Comparison of ENCODE assay signal across 1 cellular context in the genomic region with DNA sequence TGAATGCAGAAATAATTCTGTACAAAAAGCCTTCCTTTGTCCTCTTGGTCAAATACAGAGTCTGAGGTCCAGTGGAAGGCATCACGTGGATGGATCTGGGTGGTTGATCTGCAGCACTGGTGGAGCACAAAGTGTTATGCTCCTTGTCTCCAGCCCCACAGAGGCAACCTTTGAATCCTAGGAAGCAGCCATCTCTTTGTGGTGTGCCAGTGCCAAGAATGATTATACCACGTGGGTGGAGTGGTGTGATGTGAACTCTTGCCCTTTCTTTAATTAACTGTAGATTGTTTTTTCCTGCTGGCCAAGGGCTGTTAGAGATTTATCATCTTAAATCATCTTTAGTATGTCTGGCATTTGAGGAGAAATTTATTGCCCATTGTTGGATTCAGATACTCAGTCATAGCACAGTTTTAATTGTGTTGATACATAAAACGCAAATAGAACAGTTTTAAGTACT.
TF ChIP-seq lines count a peak whose summit lies in the region.

No MANE protein-coding gene starts in this region.

TF ChIP-seq in K562, 482 proteins besides CTCF, POLR2A, EP300 and RAD21:
- TF ChIP-seq MYNN (IDR thresholded peaks at IDR 0.05) (no peak), MYNN (CRISPR knock-in tag; IDR thresholded peaks at IDR 0.05) (no peak), HDAC3 (IDR thresholded peaks at IDR 0.05; ENCODE audit: borderline replicate concordance, partially characterized antibody) (no peak), KLF13 (tag; IDR thresholded peaks at IDR 0.05; ENCODE audit: borderline replicate concordance, low read depth) (no peak), ZNF232 (CRISPR knock-in tag; IDR thresholded peaks at IDR 0.05) (no peak), SRSF3 (IDR thresholded peaks at IDR 0.05; ENCODE audit: insufficient read depth, low read length) (no peak), ZNF263 (CRISPR knock-in tag; IDR thresholded peaks at IDR 0.05; ENCODE audit: borderline replicate concordance) (no peak), TAF1 (IDR thresholded peaks at IDR 0.05; ENCODE audit: control insufficient read depth, extremely low read depth, insufficient read depth, low read length, severe bottlenecking) (no peak), SREBF1 (IDR thresholded peaks at IDR 0.05; ENCODE audit: borderline replicate concordance, low read depth, low read length) (no peak), SAP30 (IDR thresholded peaks at IDR 0.05; ENCODE audit: borderline replicate concordance, insufficient read depth, low read depth, low read length, poor library complexity, severe bottlenecking) (no peak), BACH1 (tag; IDR thresholded peaks at IDR 0.05) (no peak), DACH1 (IDR thresholded peaks at IDR 0.05; ENCODE audit: partially characterized antibody) (no peak), LCOR (CRISPR knock-in tag; IDR thresholded peaks at IDR 0.05) (no peak)
- TF ChIP-seq, protein P1, sequence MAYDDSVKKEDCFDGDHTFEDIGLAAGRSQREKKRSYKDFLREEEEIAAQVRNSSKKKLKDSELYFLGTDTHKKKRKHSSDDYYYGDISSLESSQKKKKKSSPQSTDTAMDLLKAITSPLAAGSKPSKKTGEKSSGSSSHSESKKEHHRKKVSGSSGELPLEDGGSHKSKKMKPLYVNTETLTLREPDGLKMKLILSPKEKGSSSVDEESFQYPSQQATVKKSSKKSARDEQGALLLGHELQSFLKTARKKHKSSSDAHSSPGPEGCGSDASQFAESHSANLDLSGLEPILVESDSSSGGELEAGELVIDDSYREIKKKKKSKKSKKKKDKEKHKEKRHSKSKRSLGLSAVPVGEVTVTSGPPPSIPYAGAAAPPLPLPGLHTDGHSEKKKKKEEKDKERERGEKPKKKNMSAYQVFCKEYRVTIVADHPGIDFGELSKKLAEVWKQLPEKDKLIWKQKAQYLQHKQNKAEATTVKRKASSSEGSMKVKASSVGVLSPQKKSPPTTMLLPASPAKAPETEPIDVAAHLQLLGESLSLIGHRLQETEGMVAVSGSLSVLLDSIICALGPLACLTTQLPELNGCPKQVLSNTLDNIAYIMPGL (CRISPR knock-in tag; IDR thresholded peaks at IDR 0.05) = no peak
- TF ChIP-seq, protein P2, sequence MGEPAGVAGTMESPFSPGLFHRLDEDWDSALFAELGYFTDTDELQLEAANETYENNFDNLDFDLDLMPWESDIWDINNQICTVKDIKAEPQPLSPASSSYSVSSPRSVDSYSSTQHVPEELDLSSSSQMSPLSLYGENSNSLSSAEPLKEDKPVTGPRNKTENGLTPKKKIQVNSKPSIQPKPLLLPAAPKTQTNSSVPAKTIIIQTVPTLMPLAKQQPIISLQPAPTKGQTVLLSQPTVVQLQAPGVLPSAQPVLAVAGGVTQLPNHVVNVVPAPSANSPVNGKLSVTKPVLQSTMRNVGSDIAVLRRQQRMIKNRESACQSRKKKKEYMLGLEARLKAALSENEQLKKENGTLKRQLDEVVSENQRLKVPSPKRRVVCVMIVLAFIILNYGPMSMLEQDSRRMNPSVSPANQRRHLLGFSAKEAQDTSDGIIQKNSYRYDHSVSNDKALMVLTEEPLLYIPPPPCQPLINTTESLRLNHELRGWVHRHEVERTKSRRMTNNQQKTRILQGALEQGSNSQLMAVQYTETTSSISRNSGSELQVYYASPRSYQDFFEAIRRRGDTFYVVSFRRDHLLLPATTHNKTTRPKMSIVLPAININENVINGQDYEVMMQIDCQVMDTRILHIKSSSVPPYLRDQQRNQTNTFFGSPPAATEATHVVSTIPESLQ (CRISPR knock-in tag; IDR thresholded peaks at IDR 0.05) = no peak
- TF ChIP-seq, protein P3, sequence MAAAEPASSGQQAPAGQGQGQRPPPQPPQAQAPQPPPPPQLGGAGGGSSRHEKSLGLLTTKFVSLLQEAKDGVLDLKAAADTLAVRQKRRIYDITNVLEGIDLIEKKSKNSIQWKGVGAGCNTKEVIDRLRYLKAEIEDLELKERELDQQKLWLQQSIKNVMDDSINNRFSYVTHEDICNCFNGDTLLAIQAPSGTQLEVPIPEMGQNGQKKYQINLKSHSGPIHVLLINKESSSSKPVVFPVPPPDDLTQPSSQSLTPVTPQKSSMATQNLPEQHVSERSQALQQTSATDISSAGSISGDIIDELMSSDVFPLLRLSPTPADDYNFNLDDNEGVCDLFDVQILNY (CRISPR knock-in tag; IDR thresholded peaks at IDR 0.05) = no peak
- TF ChIP-seq, protein P4, sequence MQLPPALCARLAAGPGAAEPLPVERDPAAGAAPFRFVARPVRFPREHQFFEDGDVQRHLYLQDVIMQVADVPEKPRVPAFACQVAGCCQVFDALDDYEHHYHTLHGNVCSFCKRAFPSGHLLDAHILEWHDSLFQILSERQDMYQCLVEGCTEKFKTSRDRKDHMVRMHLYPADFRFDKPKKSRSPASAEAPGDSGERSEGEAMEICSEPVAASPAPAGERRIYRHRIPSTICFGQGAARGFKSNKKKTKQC (CRISPR knock-in tag; IDR thresholded peaks at IDR 0.05) = no peak
TF ChIP-seq in K562: peak in this region for 0.
